Comparison of ENCODE assay signal across 1 cellular context in the genomic region with DNA sequence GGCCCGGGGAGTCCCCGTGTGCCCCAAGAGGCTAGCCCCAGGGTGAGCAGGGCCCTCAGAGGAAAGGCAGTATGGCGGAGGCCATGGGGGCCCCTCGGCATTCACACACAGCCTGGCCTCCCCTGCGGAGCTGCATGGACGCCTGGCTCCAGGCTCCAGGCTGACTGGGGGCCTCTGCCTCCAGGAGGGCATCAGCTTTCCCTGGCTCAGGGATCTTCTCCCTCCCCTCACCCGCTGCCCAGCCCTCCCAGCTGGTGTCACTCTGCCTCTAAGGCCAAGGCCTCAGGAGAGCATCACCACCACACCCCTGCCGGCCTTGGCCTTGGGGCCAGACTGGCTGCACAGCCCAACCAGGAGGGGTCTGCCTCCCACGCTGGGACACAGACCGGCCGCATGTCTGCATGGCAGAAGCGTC.
TF ChIP-seq lines count a peak whose summit lies in the region.

No MANE protein-coding gene starts in this region.

TF ChIP-seq in HepG2, 621 proteins besides CTCF, POLR2A, EP300 and RAD21 (continued from another document and continues in another):
- TF ChIP-seq, protein P1, sequence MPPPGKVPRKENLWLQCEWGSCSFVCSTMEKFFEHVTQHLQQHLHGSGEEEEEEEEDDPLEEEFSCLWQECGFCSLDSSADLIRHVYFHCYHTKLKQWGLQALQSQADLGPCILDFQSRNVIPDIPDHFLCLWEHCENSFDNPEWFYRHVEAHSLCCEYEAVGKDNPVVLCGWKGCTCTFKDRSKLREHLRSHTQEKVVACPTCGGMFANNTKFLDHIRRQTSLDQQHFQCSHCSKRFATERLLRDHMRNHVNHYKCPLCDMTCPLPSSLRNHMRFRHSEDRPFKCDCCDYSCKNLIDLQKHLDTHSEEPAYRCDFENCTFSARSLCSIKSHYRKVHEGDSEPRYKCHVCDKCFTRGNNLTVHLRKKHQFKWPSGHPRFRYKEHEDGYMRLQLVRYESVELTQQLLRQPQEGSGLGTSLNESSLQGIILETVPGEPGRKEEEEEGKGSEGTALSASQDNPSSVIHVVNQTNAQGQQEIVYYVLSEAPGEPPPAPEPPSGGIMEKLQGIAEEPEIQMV (CRISPR knock-in tag; IDR thresholded peaks at IDR 0.05; ENCODE audit: low read depth) = no peak
- TF ChIP-seq KLF16 (CRISPR knock-in tag; IDR thresholded peaks at IDR 0.05) (no peak), ZNF75D (CRISPR knock-in tag; IDR thresholded peaks at IDR 0.05; ENCODE audit: borderline replicate concordance) (no peak), ZFX (CRISPR knock-in tag; IDR thresholded peaks at IDR 0.05; ENCODE audit: low read depth) (no peak; the same call in 1 of the 2 replicates), BCL6 (CRISPR knock-in tag; IDR thresholded peaks at IDR 0.05) (peak; percentile 62), KLF6 (CRISPR knock-in tag; IDR thresholded peaks at IDR 0.05) (no peak), SNRNP70 (IDR thresholded peaks at IDR 0.05; ENCODE audit: low read depth, low read length) (no peak), ATF1 (CRISPR knock-in tag; IDR thresholded peaks at IDR 0.05) (no peak), IRF9 (CRISPR knock-in tag; IDR thresholded peaks at IDR 0.05; ENCODE audit: borderline replicate concordance) (no peak), CBX5 (CRISPR knock-in tag; IDR thresholded peaks at IDR 0.05; ENCODE audit: borderline replicate concordance) (no peak), PAXIP1 (CRISPR knock-in tag; conservative IDR thresholded peaks at IDR 0.05) (no peak), ZSCAN25 (CRISPR knock-in tag; IDR thresholded peaks at IDR 0.05) (peak; percentile 99), HDAC1 (CRISPR knock-in tag; IDR thresholded peaks at IDR 0.05) (no peak; the same call in 1 of the 2 replicates), ARNT2 (CRISPR knock-in tag; IDR thresholded peaks at IDR 0.05; ENCODE audit: low read depth) (no peak), SOX5 (CRISPR knock-in tag; IDR thresholded peaks at IDR 0.05; ENCODE audit: borderline replicate concordance) (no peak), ZNF713 (CRISPR knock-in tag; IDR thresholded peaks at IDR 0.05) (no peak), SMC3 (IDR thresholded peaks at IDR 0.05; ENCODE audit: low read length) (no peak), ZNF253 (CRISPR knock-in tag; IDR thresholded peaks at IDR 0.05; ENCODE audit: borderline replicate concordance) (no peak), NFKB2 (CRISPR knock-in tag; IDR thresholded peaks at IDR 0.05; ENCODE audit: borderline replicate concordance) (0 out of 2 replicates have a peak, but pooled peaks have one; percentile 12), ZFAT (CRISPR knock-in tag; conservative IDR thresholded peaks at IDR 0.05) (no peak), ZNF746 (CRISPR knock-in tag; IDR thresholded peaks at IDR 0.05) (no peak), GPN1 (CRISPR knock-in tag; IDR thresholded peaks at IDR 0.05; ENCODE audit: borderline replicate concordance) (no peak), NFYB (CRISPR knock-in tag; IDR thresholded peaks at IDR 0.05) (no peak), GTF2F1 (IDR thresholded peaks at IDR 0.05; ENCODE audit: low read length) (no peak), POGK (CRISPR knock-in tag; conservative IDR thresholded peaks at IDR 0.05) (0 out of 2 replicates have a peak, but pooled peaks have one; percentile 17), SALL1 (CRISPR knock-in tag; IDR thresholded peaks at IDR 0.05) (peak; percentile 46; the same call in 1 of the 2 replicates), DDIT3 (CRISPR knock-in tag; IDR thresholded peaks at IDR 0.05) (no peak), RFX1 (IDR thresholded peaks at IDR 0.05) (no peak), ZNF530 (CRISPR knock-in tag; IDR thresholded peaks at IDR 0.05; ENCODE audit: low read depth) (no peak), ZNF160 (CRISPR knock-in tag; IDR thresholded peaks at IDR 0.05) (no peak), DNMT1 (CRISPR knock-in tag; IDR thresholded peaks at IDR 0.05) (no peak), TRIM24 (CRISPR knock-in tag; IDR thresholded peaks at IDR 0.05) (no peak)
- TF ChIP-seq, protein P2, sequence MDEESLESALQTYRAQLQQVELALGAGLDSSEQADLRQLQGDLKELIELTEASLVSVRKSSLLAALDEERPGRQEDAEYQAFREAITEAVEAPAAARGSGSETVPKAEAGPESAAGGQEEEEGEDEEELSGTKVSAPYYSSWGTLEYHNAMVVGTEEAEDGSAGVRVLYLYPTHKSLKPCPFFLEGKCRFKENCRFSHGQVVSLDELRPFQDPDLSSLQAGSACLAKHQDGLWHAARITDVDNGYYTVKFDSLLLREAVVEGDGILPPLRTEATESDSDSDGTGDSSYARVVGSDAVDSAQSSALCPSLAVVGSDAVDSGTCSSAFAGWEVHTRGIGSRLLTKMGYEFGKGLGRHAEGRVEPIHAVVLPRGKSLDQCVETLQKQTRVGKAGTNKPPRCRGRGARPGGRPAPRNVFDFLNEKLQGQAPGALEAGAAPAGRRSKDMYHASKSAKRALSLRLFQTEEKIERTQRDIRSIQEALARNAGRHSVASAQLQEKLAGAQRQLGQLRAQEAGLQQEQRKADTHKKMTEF (CRISPR knock-in tag; IDR thresholded peaks at IDR 0.05) = no peak
- TF ChIP-seq, protein P3, sequence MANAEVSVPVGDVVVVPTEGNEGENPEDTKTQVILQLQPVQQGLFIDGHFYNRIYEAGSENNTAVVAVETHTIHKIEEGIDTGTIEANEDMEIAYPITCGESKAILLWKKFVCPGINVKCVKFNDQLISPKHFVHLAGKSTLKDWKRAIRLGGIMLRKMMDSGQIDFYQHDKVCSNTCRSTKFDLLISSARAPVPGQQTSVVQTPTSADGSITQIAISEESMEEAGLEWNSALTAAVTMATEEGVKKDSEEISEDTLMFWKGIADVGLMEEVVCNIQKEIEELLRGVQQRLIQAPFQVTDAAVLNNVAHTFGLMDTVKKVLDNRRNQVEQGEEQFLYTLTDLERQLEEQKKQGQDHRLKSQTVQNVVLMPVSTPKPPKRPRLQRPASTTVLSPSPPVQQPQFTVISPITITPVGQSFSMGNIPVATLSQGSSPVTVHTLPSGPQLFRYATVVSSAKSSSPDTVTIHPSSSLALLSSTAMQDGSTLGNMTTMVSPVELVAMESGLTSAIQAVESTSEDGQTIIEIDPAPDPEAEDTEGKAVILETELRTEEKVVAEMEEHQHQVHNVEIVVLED (CRISPR knock-in tag; IDR thresholded peaks at IDR 0.05; ENCODE audit: borderline replicate concordance) = no peak
- TF ChIP-seq, protein P4, sequence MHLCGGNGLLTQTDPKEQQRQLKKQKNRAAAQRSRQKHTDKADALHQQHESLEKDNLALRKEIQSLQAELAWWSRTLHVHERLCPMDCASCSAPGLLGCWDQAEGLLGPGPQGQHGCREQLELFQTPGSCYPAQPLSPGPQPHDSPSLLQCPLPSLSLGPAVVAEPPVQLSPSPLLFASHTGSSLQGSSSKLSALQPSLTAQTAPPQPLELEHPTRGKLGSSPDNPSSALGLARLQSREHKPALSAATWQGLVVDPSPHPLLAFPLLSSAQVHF (CRISPR knock-in tag; IDR thresholded peaks at IDR 0.05) = no peak
- TF ChIP-seq, protein P5, sequence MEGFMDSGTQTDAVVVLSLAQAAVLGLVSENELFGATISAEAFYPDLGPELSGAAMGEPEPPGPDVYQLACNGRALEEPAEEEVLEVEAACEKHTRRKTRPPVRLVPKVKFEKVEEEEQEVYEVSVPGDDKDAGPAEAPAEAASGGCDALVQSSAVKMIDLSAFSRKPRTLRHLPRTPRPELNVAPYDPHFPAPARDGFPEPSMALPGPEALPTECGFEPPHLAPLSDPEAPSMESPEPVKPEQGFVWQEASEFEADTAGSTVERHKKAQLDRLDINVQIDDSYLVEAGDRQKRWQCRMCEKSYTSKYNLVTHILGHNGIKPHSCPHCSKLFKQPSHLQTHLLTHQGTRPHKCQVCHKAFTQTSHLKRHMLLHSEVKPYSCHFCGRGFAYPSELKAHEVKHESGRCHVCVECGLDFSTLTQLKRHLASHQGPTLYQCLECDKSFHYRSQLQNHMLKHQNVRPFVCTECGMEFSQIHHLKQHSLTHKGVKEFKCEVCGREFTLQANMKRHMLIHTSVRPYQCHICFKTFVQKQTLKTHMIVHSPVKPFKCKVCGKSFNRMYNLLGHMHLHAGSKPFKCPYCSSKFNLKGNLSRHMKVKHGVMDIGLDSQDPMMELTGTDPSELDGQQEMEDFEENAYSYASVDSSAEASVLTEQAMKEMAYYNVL (CRISPR knock-in tag; IDR thresholded peaks at IDR 0.05; ENCODE audit: borderline replicate concordance) = no peak
- TF ChIP-seq, protein P6, sequence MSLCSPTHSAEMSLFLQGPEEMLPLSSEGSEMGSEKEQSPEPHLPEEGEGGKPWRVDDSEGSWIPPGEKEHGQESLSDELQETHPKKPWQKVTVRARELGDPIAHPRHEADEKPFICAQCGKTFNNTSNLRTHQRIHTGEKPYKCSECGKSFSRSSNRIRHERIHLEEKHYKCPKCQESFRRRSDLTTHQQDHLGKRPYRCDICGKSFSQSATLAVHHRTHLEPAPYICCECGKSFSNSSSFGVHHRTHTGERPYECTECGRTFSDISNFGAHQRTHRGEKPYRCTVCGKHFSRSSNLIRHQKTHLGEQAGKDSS (CRISPR knock-in tag; IDR thresholded peaks at IDR 0.05; ENCODE audit: borderline replicate concordance, low read depth) = no peak
- TF ChIP-seq, protein P7, sequence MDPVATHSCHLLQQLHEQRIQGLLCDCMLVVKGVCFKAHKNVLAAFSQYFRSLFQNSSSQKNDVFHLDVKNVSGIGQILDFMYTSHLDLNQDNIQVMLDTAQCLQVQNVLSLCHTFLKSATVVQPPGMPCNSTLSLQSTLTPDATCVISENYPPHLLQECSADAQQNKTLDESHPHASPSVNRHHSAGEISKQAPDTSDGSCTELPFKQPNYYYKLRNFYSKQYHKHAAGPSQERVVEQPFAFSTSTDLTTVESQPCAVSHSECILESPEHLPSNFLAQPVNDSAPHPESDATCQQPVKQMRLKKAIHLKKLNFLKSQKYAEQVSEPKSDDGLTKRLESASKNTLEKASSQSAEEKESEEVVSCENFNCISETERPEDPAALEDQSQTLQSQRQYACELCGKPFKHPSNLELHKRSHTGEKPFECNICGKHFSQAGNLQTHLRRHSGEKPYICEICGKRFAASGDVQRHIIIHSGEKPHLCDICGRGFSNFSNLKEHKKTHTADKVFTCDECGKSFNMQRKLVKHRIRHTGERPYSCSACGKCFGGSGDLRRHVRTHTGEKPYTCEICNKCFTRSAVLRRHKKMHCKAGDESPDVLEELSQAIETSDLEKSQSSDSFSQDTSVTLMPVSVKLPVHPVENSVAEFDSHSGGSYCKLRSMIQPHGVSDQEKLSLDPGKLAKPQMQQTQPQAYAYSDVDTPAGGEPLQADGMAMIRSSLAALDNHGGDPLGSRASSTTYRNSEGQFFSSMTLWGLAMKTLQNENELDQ (CRISPR knock-in tag; IDR thresholded peaks at IDR 0.05; ENCODE audit: borderline replicate concordance) = no peak
- TF ChIP-seq, protein P8, sequence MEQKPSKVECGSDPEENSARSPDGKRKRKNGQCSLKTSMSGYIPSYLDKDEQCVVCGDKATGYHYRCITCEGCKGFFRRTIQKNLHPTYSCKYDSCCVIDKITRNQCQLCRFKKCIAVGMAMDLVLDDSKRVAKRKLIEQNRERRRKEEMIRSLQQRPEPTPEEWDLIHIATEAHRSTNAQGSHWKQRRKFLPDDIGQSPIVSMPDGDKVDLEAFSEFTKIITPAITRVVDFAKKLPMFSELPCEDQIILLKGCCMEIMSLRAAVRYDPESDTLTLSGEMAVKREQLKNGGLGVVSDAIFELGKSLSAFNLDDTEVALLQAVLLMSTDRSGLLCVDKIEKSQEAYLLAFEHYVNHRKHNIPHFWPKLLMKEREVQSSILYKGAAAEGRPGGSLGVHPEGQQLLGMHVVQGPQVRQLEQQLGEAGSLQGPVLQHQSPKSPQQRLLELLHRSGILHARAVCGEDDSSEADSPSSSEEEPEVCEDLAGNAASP (CRISPR knock-in tag; IDR thresholded peaks at IDR 0.05; ENCODE audit: borderline replicate concordance) = peak; percentile 76; the same call in 1 of the 2 replicates
- TF ChIP-seq, protein P9, sequence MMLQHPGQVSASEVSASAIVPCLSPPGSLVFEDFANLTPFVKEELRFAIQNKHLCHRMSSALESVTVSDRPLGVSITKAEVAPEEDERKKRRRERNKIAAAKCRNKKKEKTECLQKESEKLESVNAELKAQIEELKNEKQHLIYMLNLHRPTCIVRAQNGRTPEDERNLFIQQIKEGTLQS (CRISPR knock-in tag; IDR thresholded peaks at IDR 0.05) = no peak
